In the genomic region with DNA sequence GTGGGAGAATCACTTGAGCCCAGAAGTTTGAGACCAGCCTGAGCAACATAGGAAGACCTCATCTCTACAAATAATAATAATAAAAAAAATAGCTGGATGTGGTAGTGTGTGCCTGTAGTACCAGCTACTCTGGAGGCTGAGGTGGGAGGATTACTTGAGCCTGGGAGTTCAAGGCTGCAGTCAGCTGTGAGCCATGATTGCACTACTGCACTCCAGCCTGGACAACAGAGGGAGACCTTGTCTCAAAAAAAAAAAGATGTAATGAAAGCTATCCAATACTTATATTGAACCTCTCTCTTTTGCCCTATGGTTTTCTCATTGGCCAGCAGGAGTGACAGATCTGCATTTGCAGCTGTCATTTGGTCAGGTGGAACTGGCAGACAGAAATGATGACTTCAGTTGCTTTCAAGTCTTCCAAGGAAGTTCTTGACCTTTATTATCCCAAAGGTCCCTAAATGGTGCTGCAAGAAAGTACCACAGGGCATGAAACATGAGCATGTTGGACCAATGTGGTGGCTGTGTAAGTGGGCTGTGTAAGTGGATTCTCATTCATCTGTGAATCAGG, we compare ENCODE assay signal across 18 cellular contexts.
DNase-seq lines count a peak whose midpoint lies in the region; ATAC-seq, FAIRE-seq and TF ChIP-seq lines count a peak whose summit lies in the region.
"Had no signal": no experiment of that assay in that cellular context is flagged by ENCODE, and none has a peak within 500 bp of the region (broad histone marks: within the 10 kb centered on the region; RNA-seq: fewer than 3 reads in every experiment).

No MANE protein-coding gene starts in this region.

- no peak overlapping the region for H3K27ac Mint-ChIP-seq in naive thymus-derived CD8-positive, alpha-beta T cell
- H3K27ac Mint-ChIP-seq: activated T-helper 17 cell treated with anti-CD3 and anti-CD28 coated beads, Interleukin-2, amount 50 U/mL, for 72 hours had no signal

- TF ChIP-seq EP300 in A549 (IDR thresholded peaks at IDR 0.05): no peak

- no peaks in the 10 kb centered on the region for H3K36me3 ChIP-seq in muscle layer of colon (ENCODE audit: insufficient read depth, low read length)

- H3K4me3 ChIP-seq in A549 (no peak overlapping the region), muscle layer of colon (ENCODE audit: low read depth in 1 of 2, low read length in 2 of 2) (no peak overlapping the region)

- no peak for FAIRE-seq in A549 (lab: Jason Lieb, UNC)

- in situ Hi-C loops in SK-MEL-5 (cut with HindIII; ENCODE audit: low pct_unique_long_range_greater_than_20kb, low sequenced_read_pairs): loop anchor here (5.0 kb wide), 1 partner anchor 33 kb away; no protein-coding TSS in a partner anchor

- H3K27ac ChIP-seq in A549 (no peak overlapping the region; a peak in 1 of 6 replicates), muscle layer of colon (ENCODE audit: low read depth, low read length) (peak overlapping the region; percentile 1)

- peaks cover 0 to 8% (median 2%) of the 10 kb centered on the region in 3 donors for H3K36me3 Mint-ChIP-seq in naive thymus-derived CD8-positive, alpha-beta T cell

- no peaks in the 10 kb centered on the region for H3K27me3 ChIP-seq in muscle layer of colon (ENCODE audit: control insufficient read depth in 1 of 2, insufficient read depth in 2 of 2, low read length in 2 of 2)

- TF ChIP-seq POLR2A in A549 (IDR thresholded peaks at IDR 0.05; ENCODE audit: low read length): no peak
- no peak for TF ChIP-seq POLR2A in erythroblast (IDR thresholded peaks at IDR 0.05; ENCODE audit: low read length)

- TF ChIP-seq CTCF in A549 (IDR thresholded peaks at IDR 0.05): no peak
- TF ChIP-seq CTCF in GM12872 (IDR thresholded peaks at IDR 0.05; ENCODE audit: insufficient read depth, low read depth, low read length): peak; percentile 44; the same call in 2 of the 3 replicates

- peaks cover 0 to 2% (median 0%) of the 10 kb centered on the region in 4 donors for H3K4me1 Mint-ChIP-seq in naive thymus-derived CD8-positive, alpha-beta T cell
- H3K4me1 Mint-ChIP-seq: activated T-helper 17 cell treated with anti-CD3 and anti-CD28 coated beads, Interleukin-2, amount 50 U/mL, for 72 hours had no signal

- no peak for DNase-seq in A549 (ENCODE audit: low read depth in 1 of 2, low spot score in 1 of 2)
- peak; percentile 38 for DNase-seq in SK-MEL-5 (ENCODE audit: low read depth, low spot score)
- DNase-seq in cerebellar nuclear complex (lab: John Stamatoyannopoulos, UW): no peak
- DNase-seq in erythroblast (lab: John Stamatoyannopoulos, UW): no peak
- no peak for DNase-seq in naive thymus-derived CD8-positive, alpha-beta T cell
- DNase-seq: activated CD4-positive, CD25-positive, alpha-beta regulatory T cell; activated CD8-positive, alpha-beta memory T cell treated with anti-CD3 and anti-CD28 coated beads for 24 hours; central memory CD4-positive, alpha-beta T cell; foreskin melanocyte; NCI-H1694; NCI-H446 treated with DMSO at 0.1 percent for 48 hours; stimulated activated CD4-positive, alpha-beta T cell treated with anti-CD3 and anti-CD28 coated beads, Interleukin-12 subunit alpha, Interleukin-12 subunit beta, amount 100 ng/mL, for 4 hours; stimulated activated naive CD8-positive, alpha-beta T cell treated with anti-CD3 and anti-CD28 coated beads, Interleukin-15, Interleukin-2, amounts not matched to agents 100 U/mL and 50 U/mL, for 24 hours had no signal

- no peaks in the 10 kb centered on the region for H3K9me3 Mint-ChIP-seq in naive thymus-derived CD8-positive, alpha-beta T cell
- H3K9me3 Mint-ChIP-seq: activated T-helper 17 cell treated with anti-CD3 and anti-CD28 coated beads, Interleukin-2, amount 50 U/mL, for 72 hours had no signal

- peak in 1 of 2 experiments; percentile 64; a peak in 2 of 6 replicates for ATAC-seq in A549
- ATAC-seq in naive thymus-derived CD8-positive, alpha-beta T cell: no peak
- ATAC-seq in HG03442 (IDR thresholded peaks at IDR 0.05; ENCODE audit: unreplicated experiment): no peak
- ATAC-seq: activated T-helper 17 cell treated with anti-CD3 and anti-CD28 coated beads, Interleukin-2, amount 50 U/mL, for 72 hours; Right ventricle myocardium inferior; stimulated activated naive CD8-positive, alpha-beta T cell treated with anti-CD3 and anti-CD28 coated beads, Interleukin-15, Interleukin-2, amounts not matched to agents 100 U/mL and 50 U/mL, for 24 hours had no signal

- no peak overlapping the region for H3K4me2 ChIP-seq in A549

- H3K4me1 ChIP-seq in A549 (peaks cover 11% of the 10 kb centered on the region; the same call in 2 of the 3 replicates), muscle layer of colon (ENCODE audit: insufficient read depth, low read length) (peaks cover 25% of the 10 kb centered on the region)

- peak; percentile 39 to 51 for TF ChIP-seq RAD21 in A549 (conservative IDR thresholded peaks at IDR 0.05 in 1 of 2, IDR thresholded peaks at IDR 0.05 in 1 of 2)

- POLR2A ChIA-PET in A549 (lab: Yijun Ruan, JAX): no interaction called here
- POLR2A ChIA-PET in naive thymus-derived CD8-positive, alpha-beta T cell (lab: Charles Lee): no interaction called here

- peaks cover 0 to 5% (median 0%) of the 10 kb centered on the region in 5 donors for H3K27me3 Mint-ChIP-seq in naive thymus-derived CD8-positive, alpha-beta T cell

- CTCF ChIA-PET in A549 (lab: Yijun Ruan, JAX): interaction anchor here (0.8 to 1.9 kb wide), 7 partner anchors 10 to 292 kb away, joined by 3 to 4 read pairs (median 3); partner anchors contain the start of gene CYREN

- no peaks in the 10 kb centered on the region for H3K9me3 ChIP-seq in A549
- no peaks in the 10 kb centered on the region for H3K9me3 ChIP-seq in muscle layer of colon (ENCODE audit: low read length)

- H3K4me3 Mint-ChIP-seq in naive thymus-derived CD8-positive, alpha-beta T cell: no peak overlapping the region
- H3K4me3 Mint-ChIP-seq: activated T-helper 17 cell treated with anti-CD3 and anti-CD28 coated beads, Interleukin-2, amount 50 U/mL, for 72 hours had no signal

- H3K9ac ChIP-seq in muscle layer of colon (ENCODE audit: low read length): no peak overlapping the region

TF ChIP-seq in A549, 52 proteins besides CTCF, POLR2A, EP300 and RAD21:
- TF ChIP-seq FOSL2 (IDR thresholded peaks at IDR 0.05) (no peak), FOSL2 (CRISPR knock-in tag; IDR thresholded peaks at IDR 0.05) (no peak), PBX3 (IDR thresholded peaks at IDR 0.05) (no peak), SMC3 (IDR thresholded peaks at IDR 0.05) (peak; percentile 38; the same call in 2 of the 3 replicates)
